ENCODE assay signal across 10 cellular contexts in the genomic region with DNA sequence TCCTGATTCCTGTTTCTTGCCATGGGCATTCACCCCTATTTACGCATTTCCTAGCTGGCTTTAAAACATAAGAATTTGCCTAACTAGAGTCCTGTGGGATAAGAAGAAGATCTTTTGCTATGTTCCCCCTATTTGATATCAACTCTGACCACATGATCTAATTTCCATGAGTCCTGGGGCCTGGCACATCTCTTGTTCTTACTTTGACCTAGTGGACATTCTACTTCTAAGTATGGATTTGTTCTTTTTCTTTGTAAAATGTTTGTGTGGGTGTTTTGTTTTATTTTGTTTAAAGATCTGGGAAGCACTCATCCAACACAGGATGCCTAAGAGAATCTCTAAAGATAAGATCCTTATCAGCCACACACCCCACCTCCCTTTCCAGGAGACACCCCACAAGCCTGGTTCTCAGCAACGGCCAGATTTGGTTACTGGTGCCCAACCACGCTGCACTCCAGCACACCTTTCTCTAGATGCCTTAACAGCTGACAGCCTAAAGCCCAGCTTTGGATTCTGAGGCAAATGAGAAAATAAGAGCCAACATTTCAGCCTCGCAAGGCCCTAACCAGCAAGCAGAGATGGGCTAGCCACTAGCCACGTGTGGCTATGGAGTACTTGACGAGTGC.
DNase-seq lines count a peak whose midpoint lies in the region; ATAC-seq and TF ChIP-seq lines count a peak whose summit lies in the region.
"Had no signal": no experiment of that assay in that cellular context is flagged by ENCODE, and none has a peak within 500 bp of the region (broad histone marks: within the 10 kb centered on the region; RNA-seq: fewer than 3 reads in every experiment).

No MANE protein-coding gene starts in this region.

- H3K4me1 ChIP-seq in SJSA1 (replicated peaks) (peaks cover 6% of the 10 kb centered on the region; the same call in 1 of the 2 replicates), muscle layer of duodenum (ENCODE audit: control insufficient read depth in 1 of 2, insufficient read depth in 2 of 2, low read length in 2 of 2) (peaks cover 0 to 10% of the 10 kb centered on the region in 2 donors), thoracic aorta (ENCODE audit: control insufficient read depth in 1 of 2, low read depth in 2 of 2) (peaks cover 10 to 13% of the 10 kb centered on the region in 2 donors)

- H3K36me3 ChIP-seq in SJSA1 (peaks cover 2% of the 10 kb centered on the region; the same call in 1 of the 2 replicates), muscle layer of duodenum (ENCODE audit: control insufficient read depth in 1 of 2, insufficient read depth in 2 of 2, low read length in 2 of 2) (peaks cover 0 to 4% of the 10 kb centered on the region in 2 donors), thoracic aorta (no peaks in the 10 kb centered on the region)

- H3K4me3 ChIP-seq in SJSA1 (no peak overlapping the region), muscle layer of duodenum (ENCODE audit: low read depth in 1 of 2, low read length in 2 of 2) (no peak overlapping the region), thoracic aorta (peak overlapping the region; percentile 49)
- H3K4me3 ChIP-seq: lower lobe of right lung had no signal

- H3K27me3 ChIP-seq in SJSA1 (replicated peaks): no peaks in the 10 kb centered on the region
- H3K27me3 ChIP-seq in muscle layer of duodenum (ENCODE audit: low read depth, low read length): no peaks in the 10 kb centered on the region
- no peaks in the 10 kb centered on the region for H3K27me3 ChIP-seq in thoracic aorta (replicated peaks; ENCODE audit: insufficient read depth)

- ATAC-seq in thoracic aorta (ENCODE audit: insufficient number of reproducible peaks, low FRiP score, low read depth): no peak
- ATAC-seq in HG03280 (IDR thresholded peaks at IDR 0.05; ENCODE audit: unreplicated experiment): no peak

- peak in 1 of 2 experiments; percentile 13 for DNase-seq in SJSA1 (ENCODE audit: low read depth in 1 of 2, low spot score in 2 of 2)
- DNase-seq in epithelial cell of prostate (ENCODE audit: low read depth, low spot score): no peak
- no peak for DNase-seq in thoracic aorta (ENCODE audit: low spot score)
- no peak for DNase-seq in NCI-H1694 (lab: John Stamatoyannopoulos, UW)
- no peak for DNase-seq in substantia nigra (lab: John Stamatoyannopoulos, UW)
- no peak for DNase-seq in 8988T
- DNase-seq: NCI-H2227 treated with DMSO at 0.1 percent for 48 hours had no signal

- H3K27ac ChIP-seq in SJSA1 (peak overlapping the region; percentile 7; the same call in 1 of the 2 replicates), epithelial cell of prostate (peak overlapping the region; percentile 49), muscle layer of duodenum (ENCODE audit: low read length) (peak overlapping the region; percentile 46), thoracic aorta (peak overlapping the region; percentile 58 to 79), substantia nigra (ENCODE audit: low read depth, low read length, poor library complexity, severe bottlenecking) (no peak overlapping the region)

- no peaks in the 10 kb centered on the region for H3K9me3 ChIP-seq in SJSA1 (replicated peaks)
- H3K9me3 ChIP-seq in muscle layer of duodenum (ENCODE audit: control insufficient read depth in 1 of 2, low read length in 2 of 2): no peaks in the 10 kb centered on the region
- no peaks in the 10 kb centered on the region for H3K9me3 ChIP-seq in thoracic aorta
- H3K9me3 ChIP-seq: lower lobe of right lung had no signal

- no peak for TF ChIP-seq CTCF in thoracic aorta (IDR thresholded peaks at IDR 0.05)
